Comparison of ENCODE assay signal across 19 cellular contexts in the genomic region with DNA sequence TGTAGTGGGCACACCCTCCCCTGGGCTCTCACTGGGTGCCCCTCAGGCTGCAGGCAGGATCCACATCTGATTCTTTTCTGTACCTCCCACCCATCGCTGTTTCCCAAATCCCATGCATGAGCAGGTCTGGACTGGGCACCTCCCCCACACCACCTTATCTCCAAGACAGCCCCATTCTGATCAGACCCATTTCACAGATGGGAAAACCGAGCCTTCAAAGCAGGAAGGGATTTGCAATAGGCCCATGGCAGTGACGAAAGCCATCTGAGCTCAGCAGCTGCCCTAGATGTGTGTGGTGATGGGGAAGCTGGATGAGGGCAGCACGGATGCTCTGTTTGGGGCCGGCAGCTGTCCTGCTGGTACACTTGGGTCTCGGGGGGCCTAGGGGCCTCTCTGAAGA. TPM values are rescaled to one million over a fixed set of nuclear protein-coding genes. Genes with fewer than 3 reads are reported as not detected.
"Had no signal": no experiment of that assay in that cellular context is flagged by ENCODE, and none has a peak within 500 bp of the region (broad histone marks: within the 10 kb centered on the region; RNA-seq: fewer than 3 reads in every experiment).

No MANE protein-coding gene starts in this region.

- H3K4me1 Mint-ChIP-seq: activated CD4-positive, alpha-beta T cell treated with anti-CD3 and anti-CD28 coated beads for 36 hours; activated naive CD8-positive, alpha-beta T cell treated with anti-CD3 and anti-CD28 coated beads for 36 hours; WTC11 had no signal

- H3K27ac ChIP-seq: thoracic aorta, upper lobe of left lung had no signal

- H3K4me3 Mint-ChIP-seq: activated CD4-positive, alpha-beta T cell treated with anti-CD3 and anti-CD28 coated beads for 36 hours; activated naive CD8-positive, alpha-beta T cell treated with anti-CD3 and anti-CD28 coated beads for 36 hours; effector memory CD8-positive, alpha-beta T cell; mesothelial cell of epicardium; natural killer cell treated with Interleukin-12 subunit alpha and Interleukin-12 subunit beta and Interleukin-15 and Interleukin-18, amount 100 ng/mL, for 72 hours; WTC11 had no signal

- H3K4me3 ChIP-seq: lung, skin epidermis, upper lobe of left lung had no signal

- DNase-seq: activated CD4-positive, alpha-beta T cell treated with anti-CD3 and anti-CD28 coated beads for 36 hours; activated CD4-positive, alpha-beta T cell treated with anti-CD3 and anti-CD28 coated beads, Interleukin-2, amount 50 U/mL, for 48 hours; activated naive CD4-positive, alpha-beta T cell; activated naive CD8-positive, alpha-beta T cell treated with anti-CD3 and anti-CD28 coated beads for 36 hours; amniotic stem cell; effector memory CD8-positive, alpha-beta T cell; stimulated activated CD4-positive, alpha-beta T cell treated with anti-CD3 and anti-CD28 coated beads, Interleukin-15, amount 100 ng/mL, for 24 hours; stimulated activated CD4-positive, alpha-beta T cell treated with anti-CD3 and anti-CD28 coated beads, Interleukin-2, amount 100 ng/mL, for 48 hours had no signal

- H3K27ac Mint-ChIP-seq: activated CD4-positive, alpha-beta T cell treated with anti-CD3 and anti-CD28 coated beads for 36 hours; activated naive CD8-positive, alpha-beta T cell treated with anti-CD3 and anti-CD28 coated beads for 36 hours; effector memory CD8-positive, alpha-beta T cell; natural killer cell treated with Interleukin-12 subunit alpha and Interleukin-12 subunit beta and Interleukin-15 and Interleukin-18, amount 100 ng/mL, for 72 hours; progenitor cell of endocrine pancreas; WTC11 had no signal

- H3K9me3 ChIP-seq: thoracic aorta, upper lobe of left lung had no signal

- H3K36me3 ChIP-seq: thoracic aorta, upper lobe of left lung had no signal

- H3K36me3 Mint-ChIP-seq: activated naive CD8-positive, alpha-beta T cell treated with anti-CD3 and anti-CD28 coated beads for 36 hours; natural killer cell treated with Interleukin-12 subunit alpha and Interleukin-12 subunit beta and Interleukin-15 and Interleukin-18, amount 100 ng/mL, for 72 hours; WTC11 had no signal

- H3K9me3 Mint-ChIP-seq: effector memory CD8-positive, alpha-beta T cell; natural killer cell treated with Interleukin-12 subunit alpha and Interleukin-12 subunit beta and Interleukin-15 and Interleukin-18, amount 100 ng/mL, for 72 hours had no signal

RNA-seq across cellular contexts. Expression of a gene that starts 41.4 kb away (rescaled TPM):
- total RNA-seq: activated CD4-positive, alpha-beta T cell treated with anti-CD3 and anti-CD28 coated beads for 36 hours; activated naive CD8-positive, alpha-beta T cell treated with anti-CD3 and anti-CD28 coated beads for 36 hours; cardiac septum; dermis microvascular lymphatic vessel endothelial cell; natural killer cell treated with Interleukin-12 subunit alpha and Interleukin-12 subunit beta and Interleukin-15 and Interleukin-18, amount 100 ng/mL, for 72 hours; T-helper 2 cell treated with Interferon-gamma antibody and Interleukin-4, amounts not matched to agents 100 ng/mL and 5 ng/mL, for 36 hours; thoracic aorta had no signal
